9 cellular contexts compared by ENCODE assay signal in genomic region chr11:123137496-123138270, GRCh38. TPM values are rescaled to one million over a fixed set of nuclear protein-coding genes. Genes with fewer than 3 reads are reported as not detected.
A peak's percentile ranks its signal among the peaks of the same experiment; 100 is the strongest.
DNase-seq lines count a peak whose midpoint lies in the region; ATAC-seq and TF ChIP-seq lines count a peak whose summit lies in the region.
"Had no signal": no experiment of that assay in that cellular context is flagged by ENCODE, and none has a peak within 500 bp of the region (broad histone marks: within the 10 kb centered on the region; RNA-seq: fewer than 3 reads in every experiment).

No MANE protein-coding gene starts in this region.

- no peak overlapping the region for H3K27ac Mint-ChIP-seq in activated T-cell treated with anti-CD3 and anti-CD28 coated beads, Interleukin-2, amount 50 U/mL, for 24 hours
- H3K27ac Mint-ChIP-seq in naive thymus-derived CD8-positive, alpha-beta T cell, result no peak overlapping the region
- H3K27ac Mint-ChIP-seq: activated naive CD8-positive, alpha-beta T cell had no signal

- H3K4me1 ChIP-seq in SJCRH30 (no peaks in the 10 kb centered on the region; the same call in none of the 2 replicates), heart right ventricle (peaks cover 0 to 23% (median 12%) of the 10 kb centered on the region in 9 donors)

- H3K27me3 ChIP-seq in SJCRH30 (no peaks in the 10 kb centered on the region), heart right ventricle (peaks cover 0 to 8% (median 0%) of the 10 kb centered on the region in 7 donors)

- intact Hi-C loops in heart right ventricle (cut with DNase I), result loop anchor here in 1 of 10 donors (2.0 kb wide), 1 partner anchor 75 kb away; the partner anchor contains the start of gene HSPA8

- no peak overlapping the region for H3K4me3 Mint-ChIP-seq in activated T-cell treated with anti-CD3 and anti-CD28 coated beads, Interleukin-2, amount 50 U/mL, for 24 hours
- peak overlapping the region in 1 of 10 donors; percentile 31 for H3K4me3 Mint-ChIP-seq in naive thymus-derived CD8-positive, alpha-beta T cell
- H3K4me3 Mint-ChIP-seq: activated naive CD8-positive, alpha-beta T cell had no signal

- H3K36me3 ChIP-seq in SJCRH30, result no peaks in the 10 kb centered on the region
- no peaks in the 10 kb centered on the region for H3K36me3 ChIP-seq in heart right ventricle

- no peak for TF ChIP-seq CTCF in heart right ventricle (IDR thresholded peaks at IDR 0.05)

- WGBS in heart right ventricle, 2 donors, result 15 to 28% methylated on average over 23 of the region's 23 CpGs

- no peaks in the 10 kb centered on the region for H3K9me3 Mint-ChIP-seq in activated T-cell treated with anti-CD3 and anti-CD28 coated beads, Interleukin-2, amount 50 U/mL, for 24 hours
- H3K9me3 Mint-ChIP-seq in naive thymus-derived CD8-positive, alpha-beta T cell, result no peaks in the 10 kb centered on the region

- POLR2A ChIA-PET in naive thymus-derived CD8-positive, alpha-beta T cell (lab: Charles Lee), result no interaction called here

- no peaks in the 10 kb centered on the region for H3K27me3 Mint-ChIP-seq in activated T-cell treated with anti-CD3 and anti-CD28 coated beads, Interleukin-2, amount 50 U/mL, for 24 hours
- H3K27me3 Mint-ChIP-seq in naive thymus-derived CD8-positive, alpha-beta T cell, result peaks cover 0 to 6% (median 0%) of the 10 kb centered on the region in 5 donors
- H3K27me3 Mint-ChIP-seq: activated naive CD8-positive, alpha-beta T cell had no signal

- H3K4me1 Mint-ChIP-seq in activated T-cell treated with anti-CD3 and anti-CD28 coated beads, Interleukin-2, amount 50 U/mL, for 24 hours (ENCODE audit: low read depth), result no peaks in the 10 kb centered on the region
- peaks cover 0 to 8% (median 2%) of the 10 kb centered on the region in 4 donors for H3K4me1 Mint-ChIP-seq in naive thymus-derived CD8-positive, alpha-beta T cell

- ATAC-seq in heart right ventricle (peak; percentile 88 to 96 (median 94)), HG03442 (IDR thresholded peaks at IDR 0.05; ENCODE audit: unreplicated experiment) (no peak)
- ATAC-seq in naive thymus-derived CD8-positive, alpha-beta T cell, result no peak

- H3K27ac ChIP-seq in SJCRH30 (peak overlapping the region; percentile 89), heart right ventricle (peak overlapping the region; percentile 4 to 83 (median 64))

- H3K9me3 ChIP-seq in SJCRH30 (replicated peaks) (no peaks in the 10 kb centered on the region), heart right ventricle (no peaks in the 10 kb centered on the region)

- H3K36me3 Mint-ChIP-seq in activated T-cell treated with anti-CD3 and anti-CD28 coated beads, Interleukin-2, amount 50 U/mL, for 24 hours (ENCODE audit: low read depth), result no peaks in the 10 kb centered on the region
- H3K36me3 Mint-ChIP-seq in naive thymus-derived CD8-positive, alpha-beta T cell, result no peaks in the 10 kb centered on the region
- H3K36me3 Mint-ChIP-seq: activated naive CD8-positive, alpha-beta T cell had no signal

- DNase-seq in ELR (ENCODE audit: low read depth) (peak; percentile 71), SJCRH30 (peak; percentile 74 to 76), heart right ventricle (peak; percentile 79 to 84), putamen (ENCODE audit: low spot score) (peak; percentile 12)
- DNase-seq in activated naive CD4-positive, alpha-beta T cell treated with Interleukin-2 at 50 U/mL for 16 hours, result no peak
- no peak for DNase-seq in activated T-cell treated with anti-CD3 and anti-CD28 coated beads, Interleukin-2, amount 50 U/mL, for 24 hours
- DNase-seq in naive thymus-derived CD8-positive, alpha-beta T cell, result no peak

- H3K4me3 ChIP-seq in SJCRH30, result peak overlapping the region; percentile 27
- peak overlapping the region in 6 of 10 donors; percentile 5 to 28 (median 21) for H3K4me3 ChIP-seq in heart right ventricle

RNA-seq across cellular contexts. Expression of gene CLMP, which starts 57.4 kb away (rescaled TPM):
- total RNA-seq in SJCRH30 (2014; rRNA removed; shearing (Covaris generic)), result 16.1 and 17.3 TPM in 2 replicates
- 10 to 100 TPM in 2 of 10 donors, 1 to 10 TPM in 8; 1.9 to 16.9 (median 5.2) TPM for total RNA-seq in heart right ventricle
- 1 to 10 TPM; 4.1 to 8.8 TPM for polyA plus RNA-seq in heart right ventricle
- under 1 TPM in 1 of 2 experiments, not detected in 1; 0.08 TPM for total RNA-seq in naive thymus-derived CD8-positive, alpha-beta T cell
- polyA plus RNA-seq in naive thymus-derived CD8-positive, alpha-beta T cell, result under 1 TPM; 0.08 to 0.28 (median 0.12) TPM

Comparison
In these comparisons a context has a peak if more than half of its experiments do, and no peak if none do; other contexts are left out.
1. DNase-seq: peak in ELR (single experiment), SJCRH30 (2 of 2), heart right ventricle (2 of 2) and putamen (single experiment); none in activated naive CD4-positive, alpha-beta T cell treated with Interleukin-2 at 50 U/mL for 16 hours (single experiment), activated T-cell treated with anti-CD3 and anti-CD28 coated beads, Interleukin-2, amount 50 U/mL, for 24 hours (single experiment) and naive thymus-derived CD8-positive, alpha-beta T cell (0 of 10).
2. ATAC-seq: peak in heart right ventricle (8 of 8); none in naive thymus-derived CD8-positive, alpha-beta T cell (0 of 2) and HG03442 (single experiment).